In the genomic region with DNA sequence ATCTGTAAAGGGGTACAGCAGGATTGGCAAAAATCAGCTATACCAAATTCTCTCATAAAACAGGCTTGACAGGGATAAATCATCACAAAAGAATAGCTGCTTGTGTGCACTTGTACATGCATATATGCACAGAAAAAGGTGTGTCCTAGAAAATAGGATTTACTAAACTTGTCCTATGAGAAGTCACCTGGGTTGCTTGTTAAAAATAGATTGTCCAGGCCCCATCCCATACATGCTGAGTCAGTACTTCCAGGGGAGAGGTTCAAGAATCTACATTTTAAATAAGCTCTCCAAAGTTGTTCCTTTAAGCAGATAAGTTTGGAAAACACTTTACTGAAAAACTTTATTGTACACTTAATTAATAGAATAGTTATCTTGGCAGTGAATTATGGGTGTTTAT, we compare ENCODE assay signal across 15 cellular contexts.
DNase-seq lines count a peak whose midpoint lies in the region; ATAC-seq, FAIRE-seq and TF ChIP-seq lines count a peak whose summit lies in the region.
"Had no signal": no experiment of that assay in that cellular context is flagged by ENCODE, and none has a peak within 500 bp of the region (broad histone marks: within the 10 kb centered on the region; RNA-seq: fewer than 3 reads in every experiment).

No MANE protein-coding gene starts in this region.

- DNase-seq in NCI-H1417 (lab: John Stamatoyannopoulos, UW) (peak in 2 of 3 experiments; percentile 7 to 27), NCI-H1417 treated with DMSO at 0.1 percent for 48 hours (lab: John Stamatoyannopoulos, UW) (no peak), bronchial epithelial cell (ENCODE audit: low read depth) (peak; percentile 13), left ventricle myocardium superior (no peak), putamen (ENCODE audit: low spot score) (no peak), NOMO-1 (lab: John Stamatoyannopoulos, UW; ENCODE audit: unreplicated experiment in 2 of 2) (no peak)
- DNase-seq: GF-D8, H7, NCI-H1694, NCI-H446, NCI-H82 had no signal

- peak overlapping the region; percentile 78 for H3K27ac ChIP-seq in skeletal muscle tissue (ENCODE audit: low read depth, low read length)
- H3K27ac ChIP-seq: 22Rv1, BLaER1 had no signal

- no peak for TF ChIP-seq CTCF in bronchial epithelial cell (IDR thresholded peaks at IDR 0.05; ENCODE audit: insufficient read depth, low read length, severe bottlenecking)

- no peaks in the 10 kb centered on the region for H3K9me3 ChIP-seq in skeletal muscle tissue (ENCODE audit: control insufficient read depth in 3 of 3, low read length in 3 of 3)
- H3K9me3 ChIP-seq: BLaER1 had no signal

- intact Hi-C loops in left ventricle myocardium superior (cut with micrococcal nuclease), result no loop called here

- H3K36me3 ChIP-seq in bronchial epithelial cell (ENCODE audit: control insufficient read depth, insufficient read depth, low read length), result no peaks in the 10 kb centered on the region
- H3K36me3 ChIP-seq in skeletal muscle tissue (ENCODE audit: control insufficient read depth in 3 of 3, insufficient read depth in 3 of 3, low read length in 3 of 3), result no peaks in the 10 kb centered on the region

- H3K27me3 ChIP-seq in bronchial epithelial cell (ENCODE audit: control insufficient read depth, insufficient read depth, low read length), result no peaks in the 10 kb centered on the region
- no peaks in the 10 kb centered on the region for H3K27me3 ChIP-seq in skeletal muscle tissue (ENCODE audit: control insufficient read depth in 3 of 3, insufficient read depth in 3 of 3, low read length in 3 of 3)
- H3K27me3 ChIP-seq: BLaER1 had no signal

- FAIRE-seq in bronchial epithelial cell (lab: Jason Lieb, UNC), result no peak

- H3K4me3 ChIP-seq in bronchial epithelial cell (ENCODE audit: low read depth, low read length), result no peak overlapping the region
- H3K4me3 ChIP-seq in skeletal muscle tissue (ENCODE audit: low read length in 3 of 3), result peak overlapping the region in 1 of 3 donors; percentile 9
- H3K4me3 ChIP-seq: BLaER1 had no signal

- peaks cover 18 to 37% (median 23%) of the 10 kb centered on the region in 3 donors for H3K4me1 ChIP-seq in skeletal muscle tissue (ENCODE audit: control insufficient read depth in 3 of 3, insufficient read depth in 3 of 3, low read length in 3 of 3)
- H3K4me1 ChIP-seq: BLaER1 had no signal

- H3K9ac ChIP-seq in skeletal muscle tissue (ENCODE audit: low read depth in 1 of 3, low read length in 3 of 3), result peak overlapping the region in 1 of 3 donors; percentile 17
- H3K9ac ChIP-seq: BLaER1 had no signal

- ATAC-seq in left ventricle myocardium superior, result peak; percentile 58
- no peak for ATAC-seq in HG02981 (IDR thresholded peaks at IDR 0.05; ENCODE audit: unreplicated experiment)

Comparison
In these comparisons a context has a peak if more than half of its experiments do, and no peak if none do; other contexts are left out.
1. DNase-seq: peak in NCI-H1417 (2 of 3) and bronchial epithelial cell (single experiment); none in NCI-H1417 treated with DMSO at 0.1 percent for 48 hours (single experiment), left ventricle myocardium superior (single experiment), putamen (single experiment) and NOMO-1 (0 of 2).